ENCODE assay signal across 8 cellular contexts in the genomic region with DNA sequence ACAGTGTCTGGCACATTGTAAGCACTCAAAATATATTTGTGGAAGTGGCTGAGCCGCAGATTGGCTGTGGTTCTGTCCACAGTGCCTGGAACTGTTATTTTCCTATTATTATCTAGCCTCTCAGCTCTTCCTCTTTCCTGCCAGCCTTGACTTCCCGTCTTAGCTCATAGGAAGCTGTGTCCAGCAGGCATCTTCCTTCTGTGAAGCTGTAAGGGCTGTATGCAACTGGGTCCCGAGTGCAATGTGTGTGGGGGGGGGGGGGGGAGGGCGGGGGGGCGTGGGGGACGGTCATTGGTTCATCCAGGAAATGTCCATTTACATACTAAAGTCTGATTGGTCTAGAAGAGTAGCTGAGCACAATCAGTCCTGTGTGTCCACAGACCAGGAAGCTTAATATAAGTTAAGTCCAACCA.
DNase-seq lines count a peak whose midpoint lies in the region; ATAC-seq lines count a peak whose summit lies in the region.

No MANE protein-coding gene starts in this region.

- no peak for ATAC-seq in GM19452 (IDR thresholded peaks at IDR 0.05; ENCODE audit: unreplicated experiment)
- no peak for ATAC-seq in GM18520 (IDR thresholded peaks at IDR 0.05; ENCODE audit: unreplicated experiment)

- peak; percentile 87 for DNase-seq in COLO829 (ENCODE audit: low spot score)
- DNase-seq in NCI-H748 (lab: John Stamatoyannopoulos, UW; ENCODE audit: unreplicated experiment): peak; percentile 80
- DNase-seq in dermis blood vessel endothelial cell: peak; percentile 75
- DNase-seq in myocyte (ENCODE audit: low read depth): peak; percentile 41
- DNase-seq in NCI-H1694 treated with DMSO at 0.1 percent for 48 hours (lab: John Stamatoyannopoulos, UW): no peak
- DNase-seq in NCI-H1092 (lab: John Stamatoyannopoulos, UW): no peak

Comparison
In these comparisons a context has a peak if more than half of its experiments do, and no peak if none do; other contexts are left out.
1. DNase-seq: peak in COLO829 (single experiment), NCI-H748 (single experiment), dermis blood vessel endothelial cell (single experiment) and myocyte (single experiment); none in NCI-H1694 treated with DMSO at 0.1 percent for 48 hours (single experiment) and NCI-H1092 (single experiment).